18 cellular contexts compared by ENCODE assay signal in genomic region chr19:32818536-32818935, GRCh38. TPM values are rescaled to one million over a fixed set of nuclear protein-coding genes. Genes with fewer than 3 reads are reported as not detected.
DNase-seq lines count a peak whose midpoint lies in the region; ATAC-seq and TF ChIP-seq lines count a peak whose summit lies in the region.
"Had no signal": no experiment of that assay in that cellular context is flagged by ENCODE, and none has a peak within 500 bp of the region (broad histone marks: within the 10 kb centered on the region; RNA-seq: fewer than 3 reads in every experiment).

No MANE protein-coding gene starts in this region.

- H3K9me3 ChIP-seq in T-helper 17 cell (ENCODE audit: control insufficient read depth, low read length, poor library complexity, severe bottlenecking) = no peaks in the 10 kb centered on the region
- H3K9me3 ChIP-seq in neural progenitor cell (ENCODE audit: low read depth) = no peaks in the 10 kb centered on the region
- H3K9me3 ChIP-seq: BLaER1 had no signal

- H3K27me3 Mint-ChIP-seq in activated naive CD8-positive, alpha-beta T cell treated with anti-CD3 and anti-CD28 coated beads, Interleukin-2, amount 10 ng/mL, durations not matched to agents 7 days and 5 days = peaks cover 10% of the 10 kb centered on the region
- H3K27me3 Mint-ChIP-seq in activated naive CD8-positive, alpha-beta T cell treated with anti-CD3 and anti-CD28 coated beads for 36 hours = peaks cover 5% of the 10 kb centered on the region
- H3K27me3 Mint-ChIP-seq in T-helper 17 cell = peaks cover 24% of the 10 kb centered on the region
- peaks cover 13% of the 10 kb centered on the region for H3K27me3 Mint-ChIP-seq in neural progenitor cell (ENCODE audit: insufficient read depth, low read depth)

- no peaks in the 10 kb centered on the region for H3K9me3 Mint-ChIP-seq in activated naive CD8-positive, alpha-beta T cell treated with anti-CD3 and anti-CD28 coated beads, Interleukin-2, amount 10 ng/mL, durations not matched to agents 7 days and 5 days
- H3K9me3 Mint-ChIP-seq in activated naive CD8-positive, alpha-beta T cell treated with anti-CD3 and anti-CD28 coated beads for 36 hours = no peaks in the 10 kb centered on the region
- H3K9me3 Mint-ChIP-seq in neural progenitor cell = peaks cover 2% of the 10 kb centered on the region
- H3K9me3 Mint-ChIP-seq: CD8-positive, alpha-beta memory T cell; HFFc6; IgD-negative memory B cell had no signal

- H3K27ac Mint-ChIP-seq in activated naive CD8-positive, alpha-beta T cell treated with anti-CD3 and anti-CD28 coated beads, Interleukin-2, amount 10 ng/mL, durations not matched to agents 7 days and 5 days = peak overlapping the region; percentile 1
- H3K27ac Mint-ChIP-seq in activated naive CD8-positive, alpha-beta T cell treated with anti-CD3 and anti-CD28 coated beads for 36 hours = no peak overlapping the region
- peak overlapping the region; percentile 53 for H3K27ac Mint-ChIP-seq in T-helper 17 cell
- peak overlapping the region; percentile 27 for H3K27ac Mint-ChIP-seq in neural progenitor cell
- H3K27ac Mint-ChIP-seq: HFFc6, IgD-negative memory B cell had no signal

- no peak overlapping the region for H2AFZ ChIP-seq in neural progenitor cell (replicated peaks)

- POLR2A ChIA-PET in activated naive CD8-positive, alpha-beta T cell treated with anti-CD3 and anti-CD28 coated beads, Interleukin-2, amount 10 ng/mL, durations not matched to agents 7 days and 5 days (lab: Charles Lee) = no interaction called here

- no peak for ATAC-seq in activated naive CD8-positive, alpha-beta T cell treated with anti-CD3 and anti-CD28 coated beads, Interleukin-2, amount 10 ng/mL, durations not matched to agents 7 days and 5 days (ENCODE audit: low read depth)
- ATAC-seq in T-helper 17 cell = no peak
- ATAC-seq in esophagus mucosa = no peak
- ATAC-seq in HG03139 (IDR thresholded peaks at IDR 0.05; ENCODE audit: unreplicated experiment) = no peak
- ATAC-seq: GM12878 had no signal

- no peaks in the 10 kb centered on the region for H3K36me3 Mint-ChIP-seq in activated naive CD8-positive, alpha-beta T cell treated with anti-CD3 and anti-CD28 coated beads, Interleukin-2, amount 10 ng/mL, durations not matched to agents 7 days and 5 days
- no peaks in the 10 kb centered on the region for H3K36me3 Mint-ChIP-seq in activated naive CD8-positive, alpha-beta T cell treated with anti-CD3 and anti-CD28 coated beads for 36 hours
- peaks cover 6% of the 10 kb centered on the region for H3K36me3 Mint-ChIP-seq in T-helper 17 cell (ENCODE audit: low read depth)
- H3K36me3 Mint-ChIP-seq in neural progenitor cell = no peaks in the 10 kb centered on the region
- H3K36me3 Mint-ChIP-seq: IgD-negative memory B cell had no signal

- H3K4me1 ChIP-seq in neural progenitor cell = peaks cover 5% of the 10 kb centered on the region

- no peaks in the 10 kb centered on the region for H3K36me3 ChIP-seq in neural progenitor cell
- H3K36me3 ChIP-seq: BLaER1 had no signal

- no peak overlapping the region for H3K27ac ChIP-seq in neural progenitor cell
- no peak overlapping the region for H3K27ac ChIP-seq in caudate nucleus (ENCODE audit: low read depth, low read length)
- H3K27ac ChIP-seq: 22Rv1, BLaER1 had no signal

- no peak overlapping the region for H3K4me3 ChIP-seq in neural progenitor cell
- H3K4me3 ChIP-seq: BLaER1, GM12878 had no signal

- H3K4me3 Mint-ChIP-seq in activated naive CD8-positive, alpha-beta T cell treated with anti-CD3 and anti-CD28 coated beads, Interleukin-2, amount 10 ng/mL, durations not matched to agents 7 days and 5 days = no peak overlapping the region
- H3K4me3 Mint-ChIP-seq in activated naive CD8-positive, alpha-beta T cell treated with anti-CD3 and anti-CD28 coated beads for 36 hours = no peak overlapping the region
- no peak overlapping the region for H3K4me3 Mint-ChIP-seq in T-helper 17 cell
- no peak overlapping the region for H3K4me3 Mint-ChIP-seq in neural progenitor cell
- H3K4me3 Mint-ChIP-seq: CD8-positive, alpha-beta memory T cell; HFFc6 had no signal

- H3K9ac ChIP-seq in neural progenitor cell = no peak overlapping the region
- H3K9ac ChIP-seq: BLaER1 had no signal

- no peak for DNase-seq in activated naive CD8-positive, alpha-beta T cell treated with anti-CD3 and anti-CD28 coated beads, Interleukin-2, amount 10 ng/mL, durations not matched to agents 7 days and 5 days
- no peak for DNase-seq in activated naive CD8-positive, alpha-beta T cell treated with anti-CD3 and anti-CD28 coated beads for 36 hours
- no peak for DNase-seq in T-helper 17 cell
- no peak for DNase-seq in neural progenitor cell (ENCODE audit: low spot score)
- DNase-seq in caudate nucleus (lab: John Stamatoyannopoulos, UW) = no peak
- DNase-seq: AML-193; CD8-positive, alpha-beta memory T cell; DMS79; GOT3; HCEC 1CT; HFFc6; KG1 had no signal

- no peaks in the 10 kb centered on the region for H3K27me3 ChIP-seq in neural progenitor cell
- H3K27me3 ChIP-seq: BLaER1 had no signal

- no peak for TF ChIP-seq CTCF in neural progenitor cell (IDR thresholded peaks at IDR 0.05)

- H3K4me2 ChIP-seq in neural progenitor cell = no peak overlapping the region

- H4K20me1 ChIP-seq in neural progenitor cell (ENCODE audit: low read depth) = no peaks in the 10 kb centered on the region
- H4K20me1 ChIP-seq: BLaER1 had no signal

- H3K4me1 Mint-ChIP-seq in activated naive CD8-positive, alpha-beta T cell treated with anti-CD3 and anti-CD28 coated beads, Interleukin-2, amount 10 ng/mL, durations not matched to agents 7 days and 5 days = peaks cover 14% of the 10 kb centered on the region
- peaks cover 19% of the 10 kb centered on the region for H3K4me1 Mint-ChIP-seq in activated naive CD8-positive, alpha-beta T cell treated with anti-CD3 and anti-CD28 coated beads for 36 hours
- H3K4me1 Mint-ChIP-seq in T-helper 17 cell (peaks cover 11% of the 10 kb centered on the region), neural progenitor cell (peaks cover 28% of the 10 kb centered on the region)

- H3F3A ChIP-seq in neural progenitor cell (ENCODE audit: low read depth) = no peaks in the 10 kb centered on the region

- no peaks in the 10 kb centered on the region for H3K79me2 ChIP-seq in neural progenitor cell (ENCODE audit: low read depth)

RNA-seq across cellular contexts. Expression of gene SLC7A9, which starts 51.0 kb away (rescaled TPM):
- under 1 TPM; 0.23 to 0.42 TPM for total RNA-seq in activated naive CD8-positive, alpha-beta T cell treated with anti-CD3 and anti-CD28 coated beads, Interleukin-2, amount 10 ng/mL, durations not matched to agents 7 days and 5 days
- total RNA-seq in activated naive CD8-positive, alpha-beta T cell treated with anti-CD3 and anti-CD28 coated beads for 36 hours = not detected
- under 1 TPM in 1 of 2 donors, not detected in 1; 0.30 TPM for total RNA-seq in T-helper 17 cell
- total RNA-seq in neural progenitor cell (ENCODE audit: low replicate concordance) = not detected in 2 replicates
- 0.08 TPM for total RNA-seq in esophagus mucosa
- total RNA-seq: HFFc6 had no signal
